Comparison of ENCODE assay signal across 14 cellular contexts in the genomic region with DNA sequence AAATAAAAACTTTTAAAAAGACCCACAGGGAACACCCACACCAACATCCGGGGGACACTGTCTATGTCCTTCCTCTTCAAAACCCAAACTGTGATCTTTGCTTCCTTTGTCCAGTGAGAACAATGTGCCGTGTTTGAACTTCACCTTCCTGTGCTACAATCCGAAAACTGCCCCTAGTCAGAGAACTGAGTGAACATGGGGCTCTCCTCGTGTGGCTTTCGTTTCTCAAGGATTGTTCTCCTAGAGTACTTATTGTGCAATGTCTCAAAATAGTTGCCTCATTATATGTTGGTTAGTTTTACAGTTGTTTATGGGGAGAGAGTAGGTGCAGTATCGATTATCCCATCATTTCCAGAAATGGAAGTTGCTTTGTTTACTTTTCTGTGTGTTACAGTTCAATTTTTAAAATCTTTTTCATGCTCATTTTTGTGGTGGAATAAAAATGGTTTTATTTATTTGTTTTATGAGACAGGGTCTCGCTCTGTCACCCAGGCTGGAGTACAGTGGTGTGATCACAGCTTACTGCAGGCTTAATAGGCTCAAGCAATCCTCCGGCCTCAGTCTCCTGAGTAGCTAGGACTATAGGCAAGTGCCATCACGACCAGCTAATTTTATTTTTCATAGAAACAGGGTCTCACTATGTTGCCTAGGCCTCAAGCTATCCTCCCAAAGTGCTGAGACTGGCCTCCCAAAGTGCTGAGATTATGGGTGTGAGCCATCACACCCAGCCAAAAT. TPM values are rescaled to one million over a fixed set of nuclear protein-coding genes. Genes with fewer than 3 reads are reported as not detected.
DNase-seq lines count a peak whose midpoint lies in the region; ATAC-seq and TF ChIP-seq lines count a peak whose summit lies in the region.
"Had no signal": no experiment of that assay in that cellular context is flagged by ENCODE, and none has a peak within 500 bp of the region (broad histone marks: within the 10 kb centered on the region; RNA-seq: fewer than 3 reads in every experiment).

No MANE protein-coding gene starts in this region.

- H2AFZ ChIP-seq in IMR-90 (replicated peaks; ENCODE audit: low read length, poor library complexity): no peak overlapping the region

- H3K79me1 ChIP-seq in IMR-90 (ENCODE audit: low read depth in 1 of 2, low read length in 2 of 2): no peaks in the 10 kb centered on the region; a peak in 1 of 4 replicates

- dilution Hi-C loops in IMR-90 (cut with HindIII; ENCODE audit: low sequenced_read_pairs, unreplicated experiment): no loop called here

- no peak overlapping the region for H3K4ac ChIP-seq in IMR-90 (ENCODE audit: low read depth, low read length)

- no peaks in the 10 kb centered on the region for H4K20me1 ChIP-seq in IMR-90 (ENCODE audit: insufficient read depth, low read length)

- H4K5ac ChIP-seq in IMR-90 (ENCODE audit: low read depth, low read length): no peak overlapping the region

- no peak overlapping the region for H2BK20ac ChIP-seq in IMR-90 (ENCODE audit: low read depth, low read length)

- TF ChIP-seq RAD21 in IMR-90 (IDR thresholded peaks at IDR 0.05; ENCODE audit: low read length): no peak

- BruUV-seq in IMR-90 (replicated peaks; lab: Mats Ljungman, UMichigan): no TSS peak
- BruUV-seq in Panc1 (replicated peaks; lab: Mats Ljungman, UMichigan): no TSS peak

- TF ChIP-seq CTCF in IMR-90 (conservative IDR thresholded peaks at IDR 0.05; ENCODE audit: low read depth, low read length) (no peak), Panc1 (IDR thresholded peaks at IDR 0.05) (no peak), fibroblast of pulmonary artery (IDR thresholded peaks at IDR 0.05; ENCODE audit: low read length, missing control alignments) (no peak), GM10248 (IDR thresholded peaks at IDR 0.05; ENCODE audit: control extremely low read depth, extremely low read depth, low read depth, missing control alignments) (no peak)

- POLR2A ChIA-PET in IMR-90 (lab: Charles Lee; ENCODE audit: unreplicated experiment): no interaction called here
- POLR2A ChIA-PET in Panc1 (lab: Charles Lee): no interaction called here
- POLR2A ChIA-PET in GM10248 (lab: Yijun Ruan, JAX): no interaction called here

- H3K27me3 ChIP-seq in IMR-90 (ENCODE audit: control insufficient read depth, insufficient read depth, low read length) (no peaks in the 10 kb centered on the region), Panc1 (ENCODE audit: control insufficient read depth, insufficient read depth, low read length) (no peaks in the 10 kb centered on the region)
- H3K27me3 ChIP-seq: cardiac muscle cell had no signal

- H2AK5ac ChIP-seq in IMR-90 (ENCODE audit: low read depth, low read length): no peak overlapping the region

- no peak overlapping the region for H3K18ac ChIP-seq in IMR-90 (ENCODE audit: low read depth, low read length)

- H3K9ac ChIP-seq in IMR-90 (ENCODE audit: low read depth, low read length): no peak overlapping the region

- no peaks in the 10 kb centered on the region for H3K9me1 ChIP-seq in IMR-90 (ENCODE audit: insufficient read depth, low read length)

- H3K4me1 ChIP-seq in IMR-90 (ENCODE audit: control insufficient read depth, insufficient read depth, low read length) (no peaks in the 10 kb centered on the region), Panc1 (ENCODE audit: control insufficient read depth, insufficient read depth, low read length) (no peaks in the 10 kb centered on the region)
- H3K4me1 ChIP-seq: HAP-1 had no signal

- DNase-seq in IMR-90: no peak
- DNase-seq in Panc1 (ENCODE audit: low read depth, low spot score): no peak
- peak; percentile 42 for DNase-seq in fibroblast of pulmonary artery (ENCODE audit: low read depth)
- DNase-seq in renal cortical epithelial cell (ENCODE audit: low read depth): peak; percentile 9
- no peak for DNase-seq in GM10248 (ENCODE audit: extremely low spot score)
- no peak for DNase-seq in NCI-H2227 treated with DMSO at 0.1 percent for 48 hours (lab: John Stamatoyannopoulos, UW)
- DNase-seq in NCI-H446 (lab: John Stamatoyannopoulos, UW): no peak
- DNase-seq: activated naive CD4-positive, alpha-beta T cell treated with anti-CD3 and anti-CD28 coated beads, Interleukin-2, amount 50 U/mL, for 16 hours; NCI-H1092 treated with DMSO at 0.1 percent for 48 hours; NCI-H510A had no signal

- H3K36me3 ChIP-seq in IMR-90 (ENCODE audit: control insufficient read depth, insufficient read depth, low read length): peaks cover 11% of the 10 kb centered on the region; the same call in 1 of the 2 replicates
- H3K36me3 ChIP-seq in Panc1 (ENCODE audit: control insufficient read depth, insufficient read depth, low read length): peaks cover 7% of the 10 kb centered on the region

- H4K91ac ChIP-seq in IMR-90 (ENCODE audit: insufficient read depth, low read depth, low read length): no peak overlapping the region

- H4K8ac ChIP-seq in IMR-90 (ENCODE audit: low read depth in 2 of 2, low read length in 2 of 2): no peak overlapping the region

- TF ChIP-seq POLR2A in IMR-90 (IDR thresholded peaks at IDR 0.05; ENCODE audit: low read depth, low read length): no peak

- in situ Hi-C loops in IMR-90 (cut with MboI; ENCODE audit: low sequenced_read_pairs): no loop called here
- in situ Hi-C loops in Panc1 (cut with HindIII; ENCODE audit: low pct_unique_long_range_greater_than_20kb, low sequenced_read_pairs): no loop called here

- no peak overlapping the region for H2BK15ac ChIP-seq in IMR-90 (ENCODE audit: low read depth, low read length)

- no peak overlapping the region for H3K4me2 ChIP-seq in IMR-90 (ENCODE audit: low read depth, low read length)

- H2BK120ac ChIP-seq in IMR-90 (ENCODE audit: low read depth, low read length): no peak overlapping the region

- intact Hi-C loops in IMR-90 (cut with micrococcal nuclease) (no loop called here), Panc1 (cut with micrococcal nuclease; ENCODE audit: unreplicated experiment) (loop anchor here (10.0 kb wide), 1 partner anchor 136 kb away; no protein-coding TSS in a partner anchor)

- H2BK5ac ChIP-seq in IMR-90 (ENCODE audit: low read depth, low read length, poor library complexity, severe bottlenecking): no peak overlapping the region

- H3K27ac ChIP-seq in IMR-90 (ENCODE audit: insufficient read depth, low read length) (peak overlapping the region; percentile 6; the same call in 1 of the 2 replicates), Panc1 (ENCODE audit: low read length) (peak overlapping the region; percentile 19; the same call in 1 of the 2 replicates)
- H3K27ac ChIP-seq: cardiac muscle cell, thoracic aorta had no signal

- no peaks in the 10 kb centered on the region for H3K9me3 ChIP-seq in IMR-90 (ENCODE audit: control insufficient read depth, insufficient read depth, low read length)
- no peaks in the 10 kb centered on the region for H3K9me3 ChIP-seq in Panc1 (ENCODE audit: control insufficient read depth, insufficient read depth, low read depth, low read length)
- H3K9me3 ChIP-seq: HAP-1, thoracic aorta had no signal

- no peak overlapping the region for H3K23ac ChIP-seq in IMR-90 (ENCODE audit: low read depth, low read length)

- H3K4me3 ChIP-seq in IMR-90 (ENCODE audit: insufficient read depth, low read depth, low read length): no peak overlapping the region
- H3K4me3 ChIP-seq in Panc1 (ENCODE audit: low read depth in 2 of 2, low read length in 2 of 2): no peak overlapping the region
- H3K4me3 ChIP-seq in fibroblast of pulmonary artery (replicated peaks; ENCODE audit: low read depth, low read length): no peak overlapping the region
- H3K4me3 ChIP-seq: cardiac muscle cell, HAP-1, thoracic aorta had no signal

- no peak overlapping the region for H3K14ac ChIP-seq in IMR-90 (replicated peaks; ENCODE audit: low read depth, low read length)

- no peak overlapping the region for H3K56ac ChIP-seq in IMR-90 (ENCODE audit: extremely low read depth, insufficient read depth, low read length)

- WGBS in IMR-90 (ENCODE audit: extremely low coverage in 2 of 2, insufficient read length in 1 of 2), 2 experiments: 100% methylated on average over 1 of the region's 9 CpGs; no CpG with 5 or more reads in 1 of the 2 experiments

- ATAC-seq in IMR-90 (ENCODE audit: low read depth): no peak
- no peak for ATAC-seq in Panc1
- no peak for ATAC-seq in GM19023 (IDR thresholded peaks at IDR 0.05; ENCODE audit: unreplicated experiment)

- CTCF ChIA-PET in IMR-90 (lab: Yijun Ruan, JAX): no interaction called here
- CTCF ChIA-PET in Panc1 (lab: Charles Lee): no interaction called here
- CTCF ChIA-PET in GM10248 (lab: Yijun Ruan, JAX): no interaction called here

- no peak overlapping the region for H2AK9ac ChIP-seq in IMR-90 (replicated peaks; ENCODE audit: low read depth, low read length, poor library complexity)

TF ChIP-seq in IMR-90, 13 proteins besides CTCF, POLR2A, EP300 and RAD21:
- TF ChIP-seq, protein P1, sequence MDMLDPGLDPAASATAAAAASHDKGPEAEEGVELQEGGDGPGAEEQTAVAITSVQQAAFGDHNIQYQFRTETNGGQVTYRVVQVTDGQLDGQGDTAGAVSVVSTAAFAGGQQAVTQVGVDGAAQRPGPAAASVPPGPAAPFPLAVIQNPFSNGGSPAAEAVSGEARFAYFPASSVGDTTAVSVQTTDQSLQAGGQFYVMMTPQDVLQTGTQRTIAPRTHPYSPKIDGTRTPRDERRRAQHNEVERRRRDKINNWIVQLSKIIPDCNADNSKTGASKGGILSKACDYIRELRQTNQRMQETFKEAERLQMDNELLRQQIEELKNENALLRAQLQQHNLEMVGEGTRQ (IDR thresholded peaks at IDR 0.05; ENCODE audit: low read depth, low read length): no peak
- TF ChIP-seq CEBPB (IDR thresholded peaks at IDR 0.05; ENCODE audit: low read depth, low read length): peak; percentile 88
- TF ChIP-seq FOS (IDR thresholded peaks at IDR 0.05; ENCODE audit: low read depth, low read length): no peak
- TF ChIP-seq MAFK (IDR thresholded peaks at IDR 0.05; ENCODE audit: low read depth, low read length): no peak

RNA-seq across cellular contexts. Expression of a gene that starts 29.9 kb away (rescaled TPM):
- total RNA-seq in IMR-90 (2012; rRNA removed) (318 and 337 TPM in 2 replicates), Panc1 (2021; ENCODE audit: unreplicated experiment) (239 TPM), renal cortical epithelial cell (193 and 202 TPM in 2 replicates)
- 115 and 151 TPM in 2 replicates for polyA plus RNA-seq in IMR-90 (2012; rRNA removed)
- polyA plus RNA-seq in IMR-90 (2012; cell fraction: cytosol; rRNA removed): 82.4 and 113 TPM in 2 replicates
- polyA plus RNA-seq in IMR-90 (2012; cell fraction: nucleus; rRNA removed; ENCODE audit: low replicate concordance): 86.6 and 232 TPM in 2 replicates
- polyA plus RNA-seq in Panc1 (2012; ENCODE audit: insufficient read length): 145 TPM

Comparison
In these comparisons a context has a peak if more than half of its experiments do, and no peak if none do; other contexts are left out.
1. DNase-seq: peak in fibroblast of pulmonary artery (single experiment) and renal cortical epithelial cell (single experiment); none in IMR-90 (single experiment), Panc1 (single experiment), GM10248 (single experiment), NCI-H2227 treated with DMSO at 0.1 percent for 48 hours (single experiment) and NCI-H446 (0 of 2).